ENCODE assay signal across 12 cellular contexts in the genomic region with DNA sequence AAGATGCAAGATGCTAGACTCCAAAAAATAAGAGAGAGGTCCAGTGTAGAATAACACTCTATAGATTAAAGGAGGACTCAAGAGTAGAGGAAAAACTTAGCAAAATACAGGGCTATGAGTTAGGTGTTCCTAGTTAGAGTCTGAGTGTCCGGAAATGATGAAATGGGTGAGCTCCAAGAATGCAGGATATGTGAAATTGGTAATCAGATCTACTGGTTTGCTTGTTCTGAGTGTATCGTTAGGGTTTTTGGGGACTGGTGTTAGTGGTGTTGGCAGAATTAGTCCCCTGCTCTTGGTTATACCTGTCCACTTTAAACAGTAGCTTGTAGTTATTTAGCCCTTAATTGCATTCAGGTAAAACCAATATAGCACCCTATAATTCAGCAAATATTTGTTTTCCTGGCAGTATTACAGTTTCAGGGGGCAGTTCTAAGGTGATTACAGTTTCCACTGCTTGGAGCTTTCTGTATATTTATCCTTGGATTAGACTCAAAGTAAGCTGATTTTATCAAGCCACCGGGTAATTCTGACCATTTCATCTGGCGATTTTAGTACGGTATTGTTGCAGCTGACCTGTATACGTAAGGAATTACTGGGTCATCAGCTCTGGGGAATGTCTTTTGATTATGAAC.
DNase-seq lines count a peak whose midpoint lies in the region; TF ChIP-seq lines count a peak whose summit lies in the region.
"Had no signal": no experiment of that assay in that cellular context is flagged by ENCODE, and none has a peak within 500 bp of the region (broad histone marks: within the 10 kb centered on the region; RNA-seq: fewer than 3 reads in every experiment).

No MANE protein-coding gene starts in this region.

- H3K4me3 Mint-ChIP-seq in activated naive CD4-positive, alpha-beta T cell treated with anti-CD3 and anti-CD28 coated beads, Interleukin-2, amount 10 ng/mL, durations not matched to agents 7 days and 5 days = no peak overlapping the region

- no peak for TF ChIP-seq EP300 in suprapubic skin (IDR thresholded peaks at IDR 0.05)

- no peaks in the 10 kb centered on the region for H3K9me3 ChIP-seq in colonic mucosa
- H3K9me3 ChIP-seq in suprapubic skin = no peaks in the 10 kb centered on the region
- H3K9me3 ChIP-seq: left lung, right atrium auricular region had no signal

- H3K9me3 Mint-ChIP-seq in activated naive CD4-positive, alpha-beta T cell treated with anti-CD3 and anti-CD28 coated beads, Interleukin-2, amount 10 ng/mL, durations not matched to agents 7 days and 5 days = no peaks in the 10 kb centered on the region

- TF ChIP-seq CTCF in colonic mucosa (IDR thresholded peaks at IDR 0.05) = no peak
- no peak for TF ChIP-seq CTCF in suprapubic skin (IDR thresholded peaks at IDR 0.05)

- peak; percentile 25 for DNase-seq in activated naive CD4-positive, alpha-beta T cell treated with anti-CD3 and anti-CD28 coated beads, Interleukin-2, amount 10 ng/mL, durations not matched to agents 7 days and 5 days
- no peak for DNase-seq in activated naive CD4-positive, alpha-beta T cell treated with anti-CD3 and anti-CD28 coated beads, Interleukin-2, amount 50 U/mL, for 16 hours
- DNase-seq in SIG-M5 (lab: John Stamatoyannopoulos, UW) = peak; percentile 16
- no peak for DNase-seq in colonic mucosa
- no peak for DNase-seq in suprapubic skin (ENCODE audit: low spot score in 2 of 2)
- no peak for DNase-seq in GM03348 (ENCODE audit: low spot score)
- no peak for DNase-seq in NCI-H774 (lab: John Stamatoyannopoulos, UW)
- no peak for DNase-seq in NCI-H1048 (lab: John Stamatoyannopoulos, UW)
- DNase-seq: caudate nucleus, foreskin fibroblast, left lung had no signal

- intact Hi-C loops in colonic mucosa (cut with DNase I) = no loop called here

- H3K4me1 Mint-ChIP-seq in activated naive CD4-positive, alpha-beta T cell treated with anti-CD3 and anti-CD28 coated beads, Interleukin-2, amount 10 ng/mL, durations not matched to agents 7 days and 5 days = peaks cover 22% of the 10 kb centered on the region

- H3K36me3 ChIP-seq in colonic mucosa = no peaks in the 10 kb centered on the region
- H3K36me3 ChIP-seq in suprapubic skin = no peaks in the 10 kb centered on the region
- H3K36me3 ChIP-seq: left lung, right atrium auricular region had no signal

- peak overlapping the region; percentile 16 for H3K27ac ChIP-seq in colonic mucosa
- H3K27ac ChIP-seq in suprapubic skin = peak overlapping the region; percentile 34
- H3K27ac ChIP-seq: right atrium auricular region had no signal

- no peak overlapping the region for H3K9ac ChIP-seq in colonic mucosa (ENCODE audit: low read depth in 2 of 2, low read length in 2 of 2)

- no peaks in the 10 kb centered on the region for H3K4me1 ChIP-seq in colonic mucosa
- H3K4me1 ChIP-seq in suprapubic skin = no peaks in the 10 kb centered on the region
- H3K4me1 ChIP-seq: right atrium auricular region had no signal

- H3K27me3 ChIP-seq in colonic mucosa (no peaks in the 10 kb centered on the region), suprapubic skin (no peaks in the 10 kb centered on the region)
- H3K27me3 ChIP-seq: left lung, right atrium auricular region had no signal

- H3K4me3 ChIP-seq in colonic mucosa (no peak overlapping the region), suprapubic skin (no peak overlapping the region)
- H3K4me3 ChIP-seq: right atrium auricular region had no signal

- CTCF ChIA-PET in activated naive CD4-positive, alpha-beta T cell treated with anti-CD3 and anti-CD28 coated beads, Interleukin-2, amount 10 ng/mL, durations not matched to agents 7 days and 5 days (lab: Charles Lee) = interaction anchor here (0.7 to 3.3 kb wide), 2 partner anchors 99 to 132 kb away, joined by 3 to 16 read pairs; no protein-coding TSS in a partner anchor

- H3K36me3 Mint-ChIP-seq in activated naive CD4-positive, alpha-beta T cell treated with anti-CD3 and anti-CD28 coated beads, Interleukin-2, amount 10 ng/mL, durations not matched to agents 7 days and 5 days = peaks cover 14% of the 10 kb centered on the region

- no peaks in the 10 kb centered on the region for H3K27me3 Mint-ChIP-seq in activated naive CD4-positive, alpha-beta T cell treated with anti-CD3 and anti-CD28 coated beads, Interleukin-2, amount 10 ng/mL, durations not matched to agents 7 days and 5 days

- H3K27ac Mint-ChIP-seq in activated naive CD4-positive, alpha-beta T cell treated with anti-CD3 and anti-CD28 coated beads, Interleukin-2, amount 10 ng/mL, durations not matched to agents 7 days and 5 days = peak overlapping the region; percentile 98

- TF ChIP-seq POLR2A in suprapubic skin (IDR thresholded peaks at IDR 0.05) = no peak

- 72% methylated on average over 6 of the region's 6 CpGs for WGBS in suprapubic skin

Comparison
In these comparisons a context has a peak if more than half of its experiments do, and no peak if none do; other contexts are left out.
1. DNase-seq: peak in activated naive CD4-positive, alpha-beta T cell treated with anti-CD3 and anti-CD28 coated beads, Interleukin-2, amount 10 ng/mL, durations not matched to agents 7 days and 5 days (single experiment) and SIG-M5 (single experiment); none in activated naive CD4-positive, alpha-beta T cell treated with anti-CD3 and anti-CD28 coated beads, Interleukin-2, amount 50 U/mL, for 16 hours (single experiment), colonic mucosa (single experiment), suprapubic skin (0 of 2), GM03348 (single experiment), NCI-H774 (single experiment) and NCI-H1048 (single experiment).